9 cellular contexts compared by ENCODE assay signal in genomic region chr1:45684402-45684801, GRCh38. TPM values are rescaled to one million over a fixed set of nuclear protein-coding genes. Genes with fewer than 3 reads are reported as not detected.
DNase-seq lines count a peak whose midpoint lies in the region; ATAC-seq and TF ChIP-seq lines count a peak whose summit lies in the region.
"Had no signal": no experiment of that assay in that cellular context is flagged by ENCODE, and none has a peak within 500 bp of the region (broad histone marks: within the 10 kb centered on the region; RNA-seq: fewer than 3 reads in every experiment).

No MANE protein-coding gene starts in this region.

- peak overlapping the region; percentile 61 for H3K27ac Mint-ChIP-seq in activated CD8-positive, alpha-beta memory T cell treated with anti-CD3 and anti-CD28 coated beads, Interleukin-2, amount 10 ng/mL, durations not matched to agents 7 days and 5 days
- peak overlapping the region; percentile 34 for H3K27ac Mint-ChIP-seq in activated CD8-positive, alpha-beta T cell treated with anti-CD3 and anti-CD28 coated beads for 36 hours

- H3K36me3 Mint-ChIP-seq in activated CD8-positive, alpha-beta memory T cell treated with anti-CD3 and anti-CD28 coated beads, Interleukin-2, amount 10 ng/mL, durations not matched to agents 7 days and 5 days, result peaks cover 13% of the 10 kb centered on the region
- peaks cover 22% of the 10 kb centered on the region for H3K36me3 Mint-ChIP-seq in activated CD8-positive, alpha-beta T cell treated with anti-CD3 and anti-CD28 coated beads for 36 hours (ENCODE audit: low read depth)

- H3K9ac ChIP-seq in iPS-20b (ENCODE audit: low read depth, low read length), result peak overlapping the region; percentile 98; the same call in 1 of the 2 replicates

- H3K4me1 Mint-ChIP-seq in activated CD8-positive, alpha-beta memory T cell treated with anti-CD3 and anti-CD28 coated beads, Interleukin-2, amount 10 ng/mL, durations not matched to agents 7 days and 5 days, result peaks cover 38% of the 10 kb centered on the region
- H3K4me1 Mint-ChIP-seq in activated CD8-positive, alpha-beta T cell treated with anti-CD3 and anti-CD28 coated beads for 36 hours (ENCODE audit: low read depth), result peaks cover 42% of the 10 kb centered on the region

- H3K27me3 ChIP-seq in iPS-20b (ENCODE audit: insufficient read depth, low read length) (no peaks in the 10 kb centered on the region), stomach (no peaks in the 10 kb centered on the region)

- H3K9me3 ChIP-seq in iPS-20b (ENCODE audit: insufficient read depth, low read depth, low read length), result no peaks in the 10 kb centered on the region
- no peaks in the 10 kb centered on the region for H3K9me3 ChIP-seq in stomach

- DNase-seq in activated CD8-positive, alpha-beta memory T cell treated with anti-CD3 and anti-CD28 coated beads, Interleukin-2, amount 10 ng/mL, durations not matched to agents 7 days and 5 days, result no peak
- no peak for DNase-seq in activated CD8-positive, alpha-beta memory T cell treated with anti-CD3 and anti-CD28 coated beads, Interleukin-2, amount 50 U/mL, for 4 hours
- DNase-seq in activated CD8-positive, alpha-beta T cell treated with anti-CD3 and anti-CD28 coated beads for 36 hours, result no peak
- DNase-seq in stomach (no peak), NCI-H69 (lab: John Stamatoyannopoulos, UW) (no peak), ureter (ENCODE audit: low spot score) (no peak), GOT3 (lab: John Stamatoyannopoulos, UW) (no peak)
- DNase-seq: activated CD4-positive, alpha-beta T cell treated with anti-CD3 and anti-CD28 coated beads for 48 hours had no signal

- TF ChIP-seq POLR2A in stomach (IDR thresholded peaks at IDR 0.05), result no peak

- POLR2A ChIA-PET in activated CD8-positive, alpha-beta T cell treated with anti-CD3 and anti-CD28 coated beads for 36 hours (lab: Charles Lee), result interaction anchor here (0.9 kb wide), 1 partner anchor 9 kb away, joined by 3 read pairs; no protein-coding TSS in a partner anchor

- no peak for TF ChIP-seq EP300 in stomach (IDR thresholded peaks at IDR 0.05)

- H3K9me3 Mint-ChIP-seq in activated CD8-positive, alpha-beta memory T cell treated with anti-CD3 and anti-CD28 coated beads, Interleukin-2, amount 10 ng/mL, durations not matched to agents 7 days and 5 days (ENCODE audit: low read depth), result no peaks in the 10 kb centered on the region
- no peaks in the 10 kb centered on the region for H3K9me3 Mint-ChIP-seq in activated CD8-positive, alpha-beta T cell treated with anti-CD3 and anti-CD28 coated beads for 36 hours

- no peak for ATAC-seq in activated CD8-positive, alpha-beta memory T cell treated with anti-CD3 and anti-CD28 coated beads, Interleukin-2, amount 10 ng/mL, durations not matched to agents 7 days and 5 days
- no peak for ATAC-seq in activated CD8-positive, alpha-beta T cell treated with anti-CD3 and anti-CD28 coated beads for 36 hours

- H3K4me3 Mint-ChIP-seq in activated CD8-positive, alpha-beta memory T cell treated with anti-CD3 and anti-CD28 coated beads, Interleukin-2, amount 10 ng/mL, durations not matched to agents 7 days and 5 days, result peak overlapping the region; percentile 63
- peak overlapping the region; percentile 91 for H3K4me3 Mint-ChIP-seq in activated CD8-positive, alpha-beta T cell treated with anti-CD3 and anti-CD28 coated beads for 36 hours

- CTCF ChIA-PET in activated CD8-positive, alpha-beta memory T cell treated with anti-CD3 and anti-CD28 coated beads, Interleukin-2, amount 10 ng/mL, durations not matched to agents 7 days and 5 days (lab: Charles Lee), result no interaction called here
- CTCF ChIA-PET in activated CD8-positive, alpha-beta T cell treated with anti-CD3 and anti-CD28 coated beads for 36 hours (lab: Charles Lee), result no interaction called here

- WGBS in stomach, 5 donors, result 23 to 46% (median 28%) methylated on average over 2 of the region's 2 CpGs

- H3K27me3 Mint-ChIP-seq in activated CD8-positive, alpha-beta memory T cell treated with anti-CD3 and anti-CD28 coated beads, Interleukin-2, amount 10 ng/mL, durations not matched to agents 7 days and 5 days, result no peaks in the 10 kb centered on the region
- H3K27me3 Mint-ChIP-seq in activated CD8-positive, alpha-beta T cell treated with anti-CD3 and anti-CD28 coated beads for 36 hours, result no peaks in the 10 kb centered on the region

- peaks cover 26% of the 10 kb centered on the region for H3K4me1 ChIP-seq in iPS-20b (ENCODE audit: insufficient read depth, low read length)
- peaks cover 54 to 74% (median 64%) of the 10 kb centered on the region in 4 donors for H3K4me1 ChIP-seq in stomach

- TF ChIP-seq CTCF in activated CD8-positive, alpha-beta T cell treated with anti-CD3 and anti-CD28 coated beads for 36 hours (IDR thresholded peaks at IDR 0.05), result no peak
- TF ChIP-seq CTCF in stomach (IDR thresholded peaks at IDR 0.05), result no peak

- H3K4me3 ChIP-seq in iPS-20b (ENCODE audit: low read length) (peak overlapping the region; percentile 94), stomach (peak overlapping the region; percentile 15 to 99 (median 85))

- intact Hi-C loops in activated CD8-positive, alpha-beta T cell treated with anti-CD3 and anti-CD28 coated beads for 36 hours (cut with micrococcal nuclease), result no loop called here
- intact Hi-C loops in stomach (cut with DNase I; ENCODE audit: low total_unique reads), result no loop called here

- H3K27ac ChIP-seq in iPS-20b (ENCODE audit: low read length), result no peak overlapping the region
- peak overlapping the region in 1 of 5 donors; percentile 3 for H3K27ac ChIP-seq in stomach

- H3K36me3 ChIP-seq in iPS-20b (ENCODE audit: insufficient read depth, low read depth, low read length), result no peaks in the 10 kb centered on the region
- H3K36me3 ChIP-seq in stomach, result no peaks in the 10 kb centered on the region

RNA-seq across cellular contexts. Expression of gene GPBP1L1, which starts 1.9 kb away (rescaled TPM):
- total RNA-seq in activated CD8-positive, alpha-beta memory T cell treated with anti-CD3 and anti-CD28 coated beads, Interleukin-2, amount 10 ng/mL, durations not matched to agents 7 days and 5 days, result 100 to 1,000 TPM; 110 to 111 TPM
- total RNA-seq in activated CD8-positive, alpha-beta T cell treated with anti-CD3 and anti-CD28 coated beads for 36 hours, result 100 to 1,000 TPM in 1 of 2 experiments, 10 to 100 TPM in 1; 95.7 to 105 TPM
- total RNA-seq in stomach (100 to 1,000 TPM; 102 to 346 (median 104) TPM), ureter (134 TPM)
- 10 to 100 TPM; 40.1 to 48.6 (median 45.1) TPM for polyA plus RNA-seq in stomach

RNA-seq across cellular contexts. Expression of gene TMEM69, which starts 3.6 kb away (rescaled TPM):
- total RNA-seq in activated CD8-positive, alpha-beta memory T cell treated with anti-CD3 and anti-CD28 coated beads, Interleukin-2, amount 10 ng/mL, durations not matched to agents 7 days and 5 days, result 10 to 100 TPM; 20.9 to 24.0 TPM
- 10 to 100 TPM; 30.9 to 35.7 TPM for total RNA-seq in activated CD8-positive, alpha-beta T cell treated with anti-CD3 and anti-CD28 coated beads for 36 hours
- total RNA-seq in stomach (10 to 100 TPM in 3 of 5 donors, 1 to 10 TPM in 1, not detected in 1; 7.1 to 35.6 (median 21.5) TPM), ureter (31.2 TPM)
- 10 to 100 TPM; 10.1 to 14.7 (median 14.2) TPM for polyA plus RNA-seq in stomach
